In genomic region chr6:2971420-2972218, GRCh38 we compare ENCODE assay signal across 1 cellular context.
TF ChIP-seq lines count a peak whose summit lies in the region.

Gene SERPINB6 (minus strand): TSS chr6:2971567. CDS start chr6:2959332, 12,235 bp downstream.

TF ChIP-seq in HCT116, 20 proteins besides CTCF, POLR2A, EP300 and RAD21 (continued from another document):
- TF ChIP-seq ELF1 (IDR thresholded peaks at IDR 0.05; ENCODE audit: borderline replicate concordance, low read depth): no peak
- TF ChIP-seq, protein P1, sequence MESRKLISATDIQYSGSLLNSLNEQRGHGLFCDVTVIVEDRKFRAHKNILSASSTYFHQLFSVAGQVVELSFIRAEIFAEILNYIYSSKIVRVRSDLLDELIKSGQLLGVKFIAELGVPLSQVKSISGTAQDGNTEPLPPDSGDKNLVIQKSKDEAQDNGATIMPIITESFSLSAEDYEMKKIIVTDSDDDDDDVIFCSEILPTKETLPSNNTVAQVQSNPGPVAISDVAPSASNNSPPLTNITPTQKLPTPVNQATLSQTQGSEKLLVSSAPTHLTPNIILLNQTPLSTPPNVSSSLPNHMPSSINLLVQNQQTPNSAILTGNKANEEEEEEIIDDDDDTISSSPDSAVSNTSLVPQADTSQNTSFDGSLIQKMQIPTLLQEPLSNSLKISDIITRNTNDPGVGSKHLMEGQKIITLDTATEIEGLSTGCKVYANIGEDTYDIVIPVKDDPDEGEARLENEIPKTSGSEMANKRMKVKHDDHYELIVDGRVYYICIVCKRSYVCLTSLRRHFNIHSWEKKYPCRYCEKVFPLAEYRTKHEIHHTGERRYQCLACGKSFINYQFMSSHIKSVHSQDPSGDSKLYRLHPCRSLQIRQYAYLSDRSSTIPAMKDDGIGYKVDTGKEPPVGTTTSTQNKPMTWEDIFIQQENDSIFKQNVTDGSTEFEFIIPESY (IDR thresholded peaks at IDR 0.05; ENCODE audit: extremely low read depth, insufficient replicate concordance, low read length): no peak
- no peak for TF ChIP-seq FOSL1 (IDR thresholded peaks at IDR 0.05; ENCODE audit: low read depth)
- 0 out of 2 replicates have a peak, but pooled peaks have one; percentile 44 for TF ChIP-seq SIN3A (IDR thresholded peaks at IDR 0.05; ENCODE audit: low read depth)
- TF ChIP-seq EGR1 (IDR thresholded peaks at IDR 0.05; ENCODE audit: low read depth): no peak
- TF ChIP-seq ZFX (IDR thresholded peaks at IDR 0.05): peak; percentile 65
- no peak for TF ChIP-seq CBX3 (IDR thresholded peaks at IDR 0.05; ENCODE audit: low read depth)
- TF ChIP-seq, protein P2, sequence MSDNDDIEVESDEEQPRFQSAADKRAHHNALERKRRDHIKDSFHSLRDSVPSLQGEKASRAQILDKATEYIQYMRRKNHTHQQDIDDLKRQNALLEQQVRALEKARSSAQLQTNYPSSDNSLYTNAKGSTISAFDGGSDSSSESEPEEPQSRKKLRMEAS (IDR thresholded peaks at IDR 0.05): peak; percentile 50; the same call in 1 of the 2 replicates
- TF ChIP-seq SRF (IDR thresholded peaks at IDR 0.05; ENCODE audit: low read depth): no peak
- no peak for TF ChIP-seq TCF7L2 (IDR thresholded peaks at IDR 0.05; ENCODE audit: borderline replicate concordance, extremely low read depth, insufficient read depth, insufficient read length)
